In genomic region chrX:48508400-48509244, GRCh38 we compare ENCODE assay signal across 7 cellular contexts. TPM values are rescaled to one million over a fixed set of nuclear protein-coding genes. Genes with fewer than 3 reads are reported as not detected.
DNase-seq lines count a peak whose midpoint lies in the region; ATAC-seq and TF ChIP-seq lines count a peak whose summit lies in the region.

Gene PORCN (plus strand): TSS chrX:48508992. CDS start chrX:48509821, 829 bp downstream.

- intact Hi-C loops in activated CD4-positive, alpha-beta T cell treated with anti-CD3 and anti-CD28 coated beads for 36 hours (cut with DNase I, micrococcal nuclease): loop anchor here (1.0 to 5.0 kb wide), 7 partner anchors 13 to 426 kb away; partner anchors contain the start of genes EBP (in 2 of the 2), FTSJ1 (in 2 of the 2), RBM3 (in 1 of the 2) and TBC1D25 (in 1 of the 2)

- TF ChIP-seq CTCF in chondrocyte (IDR thresholded peaks at IDR 0.05): no peak

- H3K9me3 Mint-ChIP-seq in activated CD4-positive, alpha-beta T cell treated with anti-CD3 and anti-CD28 coated beads for 36 hours (ENCODE audit: low read depth): no peaks in the 10 kb centered on the region
- no peaks in the 10 kb centered on the region for H3K9me3 Mint-ChIP-seq in chondrocyte (ENCODE audit: low read depth)

- peak; percentile 65 for DNase-seq in NCI-H2227 treated with DMSO at 0.1 percent for 48 hours (lab: John Stamatoyannopoulos, UW)
- DNase-seq in activated CD4-positive, alpha-beta T cell treated with anti-CD3 and anti-CD28 coated beads for 36 hours: peak; percentile 87
- DNase-seq in chondrocyte (ENCODE audit: low spot score): no peak
- peak; percentile 78 for DNase-seq in left lobe of liver (ENCODE audit: low spot score)
- peak; percentile 65 for DNase-seq in stimulated activated CD4-positive, alpha-beta T cell treated with anti-CD3 and anti-CD28 coated beads, Interleukin-2, amount 100 ng/mL, for 4 hours (ENCODE audit: low read depth)

- POLR2A ChIA-PET in activated CD4-positive, alpha-beta T cell treated with anti-CD3 and anti-CD28 coated beads for 36 hours (lab: Charles Lee): no interaction called here

- CTCF ChIA-PET in activated CD4-positive, alpha-beta T cell treated with anti-CD3 and anti-CD28 coated beads for 36 hours (lab: Charles Lee): no interaction called here

- peak within 1 kb of the TSS; percentile 85 for H3K4me3 Mint-ChIP-seq in activated CD4-positive, alpha-beta T cell treated with anti-CD3 and anti-CD28 coated beads for 36 hours
- peak within 1 kb of the TSS; percentile 82 for H3K4me3 Mint-ChIP-seq in chondrocyte (ENCODE audit: unreplicated experiment)

- H3K27ac Mint-ChIP-seq in activated CD4-positive, alpha-beta T cell treated with anti-CD3 and anti-CD28 coated beads for 36 hours: peak within 1 kb of the TSS; percentile 83
- H3K27ac Mint-ChIP-seq in chondrocyte (ENCODE audit: unreplicated experiment): peak within 1 kb of the TSS; percentile 61

- H3K4me1 Mint-ChIP-seq in activated CD4-positive, alpha-beta T cell treated with anti-CD3 and anti-CD28 coated beads for 36 hours: peaks cover 13% of the 10 kb centered on the region
- H3K4me1 Mint-ChIP-seq in chondrocyte (ENCODE audit: low read depth): peaks cover 12% of the 10 kb centered on the region

- peak; percentile 76 for ATAC-seq in GM18502 (IDR thresholded peaks at IDR 0.05; ENCODE audit: poor library complexity, unreplicated experiment)
- ATAC-seq in HG02884 (IDR thresholded peaks at IDR 0.05; ENCODE audit: unreplicated experiment): peak; percentile 66
- peak; percentile 92 for ATAC-seq in activated CD4-positive, alpha-beta T cell treated with anti-CD3 and anti-CD28 coated beads for 36 hours
- ATAC-seq in left lobe of liver: peak; percentile 97

- no peaks in the 10 kb centered on the region for H3K27me3 Mint-ChIP-seq in activated CD4-positive, alpha-beta T cell treated with anti-CD3 and anti-CD28 coated beads for 36 hours
- no peaks in the 10 kb centered on the region for H3K27me3 Mint-ChIP-seq in chondrocyte (ENCODE audit: low read depth)

- H3K36me3 Mint-ChIP-seq in activated CD4-positive, alpha-beta T cell treated with anti-CD3 and anti-CD28 coated beads for 36 hours (ENCODE audit: low read depth): no peaks in the 10 kb centered on the region
- H3K36me3 Mint-ChIP-seq in chondrocyte (ENCODE audit: low read depth): no peaks in the 10 kb centered on the region

RNA-seq across cellular contexts. Expression of gene PORCN, which starts in this region (rescaled TPM):
- total RNA-seq in activated CD4-positive, alpha-beta T cell treated with anti-CD3 and anti-CD28 coated beads for 36 hours: 1 to 10 TPM; 6.9 to 9.0 TPM
- total RNA-seq in chondrocyte: 10.8 to 23.1 TPM (median 12.5 TPM) in 3 replicates
- 1.9 TPM for total RNA-seq in left lobe of liver
